In the genomic region with DNA sequence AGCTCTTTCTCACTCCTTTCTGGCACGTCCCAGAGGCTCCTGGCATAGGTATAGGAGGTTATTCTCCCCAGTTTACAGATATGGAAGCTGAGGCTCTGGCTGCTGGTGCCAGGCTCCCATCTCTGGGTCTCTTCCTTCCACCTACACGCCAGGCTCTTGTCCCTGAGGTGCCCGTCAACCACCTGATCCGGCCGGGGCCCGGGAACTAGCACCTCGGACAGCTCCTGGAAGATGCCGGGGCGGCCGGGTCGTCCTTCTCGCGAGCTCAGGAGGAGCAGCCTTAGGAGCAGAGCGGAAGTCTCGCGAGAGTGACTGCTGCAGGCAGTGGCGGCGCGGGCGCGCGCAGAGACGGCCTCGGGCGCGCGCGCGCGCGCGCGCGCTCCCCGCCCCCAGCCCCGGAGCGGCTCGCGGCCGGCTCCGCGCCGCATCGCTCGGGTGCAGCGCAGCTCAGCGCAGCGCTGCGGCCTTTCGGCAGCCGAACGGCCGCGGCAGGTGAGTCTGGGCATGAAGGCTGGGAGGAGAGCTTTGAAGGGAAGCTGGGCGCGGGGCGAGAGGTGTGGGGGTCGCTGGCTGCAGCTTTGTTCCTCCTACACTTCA, we compare ENCODE assay signal across 8 cellular contexts. TPM values are rescaled to one million over a fixed set of nuclear protein-coding genes. Genes with fewer than 3 reads are reported as not detected.
DNase-seq lines count a peak whose midpoint lies in the region; ATAC-seq, FAIRE-seq and TF ChIP-seq lines count a peak whose summit lies in the region.

A gene with protein sequence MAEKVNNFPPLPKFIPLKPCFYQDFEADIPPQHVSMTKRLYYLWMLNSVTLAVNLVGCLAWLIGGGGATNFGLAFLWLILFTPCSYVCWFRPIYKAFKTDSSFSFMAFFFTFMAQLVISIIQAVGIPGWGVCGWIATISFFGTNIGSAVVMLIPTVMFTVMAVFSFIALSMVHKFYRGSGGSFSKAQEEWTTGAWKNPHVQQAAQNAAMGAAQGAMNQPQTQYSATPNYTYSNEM (plus strand): TSS at position 382 of the 597 bp plus-strand sequence. CDS start 16,277 bp downstream, outside the sequence.

- TF ChIP-seq POLR2A in GM12891 (IDR thresholded peaks at IDR 0.05; ENCODE audit: low read depth, low read length) = no peak

- peak; percentile 96 for DNase-seq in GM12891 (ENCODE audit: insufficient read length, low spot score)
- peak; percentile 88 to 96 for DNase-seq in NCI-H446 (lab: John Stamatoyannopoulos, UW)
- peak; percentile 79 for DNase-seq in activated CD4-positive, alpha-beta T cell treated with anti-CD3 and anti-CD28 coated beads for 1 hour
- DNase-seq in cerebellar nuclear complex (lab: John Stamatoyannopoulos, UW) = peak; percentile 87 to 98
- DNase-seq in smooth muscle cell of the brain vasculature (ENCODE audit: low read depth, low spot score) = peak; percentile 68
- no peak for DNase-seq in NK-92 (lab: John Stamatoyannopoulos, UW; ENCODE audit: unreplicated experiment)

- FAIRE-seq in GM12891 (lab: Jason Lieb, UNC) (peak; percentile 96), islet of Langerhans (lab: Jason Lieb, UNC) (peak; percentile 43)

- peak; percentile 74 for ATAC-seq in HG03196 (IDR thresholded peaks at IDR 0.05; ENCODE audit: unreplicated experiment)

TF ChIP-seq in GM12891, 5 proteins besides CTCF, POLR2A, EP300 and RAD21:
- TF ChIP-seq SPI1 (IDR thresholded peaks at IDR 0.05; ENCODE audit: low read depth, low read length) (peak; percentile 12; the same call in 1 of the 2 replicates), PAX5 (IDR thresholded peaks at IDR 0.05; ENCODE audit: insufficient read depth, low read length, severe bottlenecking) (no peak), POU2F2 (IDR thresholded peaks at IDR 0.05; ENCODE audit: low read depth, low read length) (no peak)
TF ChIP-seq in GM12891: peak in this region for 1.

RNA-seq across cellular contexts. Expression of the gene that starts here (rescaled TPM):
- 5.6 TPM for polyA plus RNA-seq in GM12891 (2012; ENCODE audit: low read depth, missing spikeins)
